Comparison of ENCODE assay signal across 17 cellular contexts in the genomic region with DNA sequence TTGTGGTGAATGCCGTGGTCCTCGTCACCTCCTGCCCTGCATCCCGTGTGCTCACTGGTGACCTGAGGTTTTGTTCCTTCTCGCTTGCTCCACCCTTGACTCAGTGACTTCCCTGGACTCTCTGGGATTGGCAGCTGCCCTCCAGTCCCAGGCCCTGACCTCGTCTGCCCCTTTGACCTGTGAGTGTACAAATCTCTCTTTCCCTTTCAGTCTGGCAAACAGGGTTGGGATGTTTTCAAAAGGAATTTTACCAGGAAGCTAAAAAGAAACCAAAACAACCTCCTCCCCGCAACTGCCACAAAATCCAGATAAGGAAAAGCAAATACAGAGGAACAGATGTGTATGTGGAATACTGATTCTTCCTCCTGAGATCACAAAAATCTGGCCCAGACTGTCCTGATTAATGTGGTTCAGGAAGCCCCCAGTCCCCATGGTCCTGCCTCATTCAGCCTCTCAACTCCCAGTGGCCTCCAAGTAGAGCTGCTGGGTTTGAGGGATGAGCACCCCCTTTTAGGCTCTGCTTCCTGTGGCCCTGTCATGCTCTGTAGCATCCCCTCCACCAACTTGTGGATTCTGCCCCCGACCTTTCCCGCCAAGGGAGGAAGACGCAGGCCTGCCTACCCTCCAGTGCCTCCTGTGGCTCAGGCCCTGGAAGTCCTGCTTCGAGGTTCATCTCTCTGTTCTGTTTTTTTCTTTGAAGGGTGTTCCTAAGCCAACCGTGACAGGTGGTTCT. TPM values are rescaled to one million over a fixed set of nuclear protein-coding genes. Genes with fewer than 3 reads are reported as not detected.
DNase-seq lines count a peak whose midpoint lies in the region; ATAC-seq, FAIRE-seq and TF ChIP-seq lines count a peak whose summit lies in the region.
"Had no signal": no experiment of that assay in that cellular context is flagged by ENCODE, and none has a peak within 500 bp of the region (broad histone marks: within the 10 kb centered on the region; RNA-seq: fewer than 3 reads in every experiment).

No MANE protein-coding gene starts in this region.

- TF ChIP-seq CTCF in endothelial cell of umbilical vein (IDR thresholded peaks at IDR 0.05; ENCODE audit: extremely low read depth in 1 of 2, insufficient read depth in 1 of 2, low read depth in 1 of 2, low read length in 2 of 2) (peak in 1 of 2 donors; percentile 24), uterus (IDR thresholded peaks at IDR 0.05) (no peak)

- no peaks in the 10 kb centered on the region for H3K9me3 ChIP-seq in endothelial cell of umbilical vein (replicated peaks; ENCODE audit: control insufficient read depth, insufficient read depth, low read length)
- no peaks in the 10 kb centered on the region for H3K9me3 ChIP-seq in mesenchymal stem cell (ENCODE audit: control insufficient read depth, low read length)
- no peaks in the 10 kb centered on the region for H3K9me3 ChIP-seq in uterus

- H2BK12ac ChIP-seq in mesenchymal stem cell (ENCODE audit: low read length in 2 of 2), result peak overlapping the region in 1 of 2 experiments; percentile 37

- H2BK5ac ChIP-seq in mesenchymal stem cell (ENCODE audit: low read depth, low read length, poor library complexity, severe bottlenecking), result no peak overlapping the region

- 74% methylated on average over 9 of the region's 11 CpGs for WGBS in mesenchymal stem cell

- H3K4me3 Mint-ChIP-seq in activated CD8-positive, alpha-beta memory T cell treated with anti-CD3 and anti-CD28 coated beads, Interleukin-2, amount 10 ng/mL, durations not matched to agents 7 days and 5 days, result no peak overlapping the region

- peak overlapping the region; percentile 37 to 45 for H3K18ac ChIP-seq in mesenchymal stem cell (ENCODE audit: low read depth in 1 of 2, low read length in 2 of 2)

- no peak overlapping the region for H3K4ac ChIP-seq in mesenchymal stem cell (ENCODE audit: low read depth in 1 of 2, low read length in 2 of 2)

- dilution Hi-C loops in endothelial cell of umbilical vein (cut with MboI; ENCODE audit: extremely low pct_ligation_motif_present, low sequenced_read_pairs), result no loop called here

- peak; percentile 87 for TF ChIP-seq POLR2A in endothelial cell of umbilical vein (IDR thresholded peaks at IDR 0.05; ENCODE audit: low read depth, low read length)
- no peak for TF ChIP-seq POLR2A in uterus (IDR thresholded peaks at IDR 0.05)

- no peak overlapping the region for H3K27ac Mint-ChIP-seq in activated CD8-positive, alpha-beta memory T cell treated with anti-CD3 and anti-CD28 coated beads, Interleukin-2, amount 10 ng/mL, durations not matched to agents 7 days and 5 days

- no peak overlapping the region for H2BK120ac ChIP-seq in mesenchymal stem cell (ENCODE audit: low read depth, low read length)

- no peaks in the 10 kb centered on the region for H3K9me3 Mint-ChIP-seq in activated CD8-positive, alpha-beta memory T cell treated with anti-CD3 and anti-CD28 coated beads, Interleukin-2, amount 10 ng/mL, durations not matched to agents 7 days and 5 days (ENCODE audit: low read depth)

- no peaks in the 10 kb centered on the region for H4K20me1 ChIP-seq in endothelial cell of umbilical vein (replicated peaks; ENCODE audit: control insufficient read depth, extremely low read depth, insufficient read depth, low read length)

- no peaks in the 10 kb centered on the region for H3K27me3 ChIP-seq in endothelial cell of umbilical vein (ENCODE audit: control insufficient read depth in 2 of 2, insufficient read depth in 2 of 2, low read length in 2 of 2)
- peaks cover 0 to 2% of the 10 kb centered on the region in 2 experiments for H3K27me3 ChIP-seq in mesenchymal stem cell (ENCODE audit: control insufficient read depth in 1 of 2, insufficient read depth in 1 of 2, low read length in 2 of 2)
- no peaks in the 10 kb centered on the region for H3K27me3 ChIP-seq in uterus

- no peaks in the 10 kb centered on the region for H3K9me1 ChIP-seq in endothelial cell of umbilical vein (replicated peaks; ENCODE audit: control insufficient read depth, extremely low read depth, insufficient read depth, low read length)

- POLR2A ChIA-PET in endothelial cell of umbilical vein (lab: Charles Lee), result interaction anchor here (0.5 to 4.5 kb wide), 7 partner anchors 9 to 699 kb away, joined by 3 to 39 read pairs (median 5); a partner anchor contains a TSS

- CTCF ChIA-PET in activated CD8-positive, alpha-beta memory T cell treated with anti-CD3 and anti-CD28 coated beads, Interleukin-2, amount 10 ng/mL, durations not matched to agents 7 days and 5 days (lab: Charles Lee), result interaction anchor here (2.2 kb wide), 1 partner anchor 16 kb away, joined by 9 read pairs; a partner anchor contains a TSS
- CTCF ChIA-PET in endothelial cell of umbilical vein (lab: Charles Lee), result interaction anchor here (0.7 to 3.5 kb wide), 7 partner anchors 9 to 260 kb away, joined by 3 to 14 read pairs (median 7); a partner anchor contains a TSS

- no peak overlapping the region for H3K14ac ChIP-seq in mesenchymal stem cell (ENCODE audit: low read length in 2 of 2)

- H3K27ac ChIP-seq in endothelial cell of umbilical vein (ENCODE audit: insufficient read depth, low read depth, low read length) (peak overlapping the region; percentile 33), mesenchymal stem cell (ENCODE audit: low read length, poor library complexity, severe bottlenecking) (no peak overlapping the region), uterus (peak overlapping the region; percentile 22 to 41)

- peak; percentile 90 for FAIRE-seq in endothelial cell of umbilical vein (lab: Jason Lieb, UNC)
- FAIRE-seq: A204.1 had no signal

- no peak overlapping the region for H3K4me3 ChIP-seq in endothelial cell of umbilical vein (replicated peaks in 1 of 3; ENCODE audit: insufficient read depth in 1 of 3, low read depth in 1 of 3, low read length in 3 of 3)
- H3K4me3 ChIP-seq in mesenchymal stem cell (ENCODE audit: insufficient read depth in 1 of 2, low read depth in 1 of 2, low read length in 2 of 2), result peak overlapping the region in 1 of 2 experiments; percentile 62
- H3K4me3 ChIP-seq in uterus, result no peak overlapping the region

- peak; percentile 30 for DNase-seq in activated CD8-positive, alpha-beta memory T cell treated with anti-CD3 and anti-CD28 coated beads, Interleukin-2, amount 50 U/mL, for 48 hours
- no peak for DNase-seq in activated CD8-positive, alpha-beta memory T cell treated with anti-CD3 and anti-CD28 coated beads, Interleukin-2, amount 10 ng/mL, durations not matched to agents 7 days and 5 days
- DNase-seq in endothelial cell of umbilical vein (ENCODE audit: low read depth, low spot score) (peak; percentile 74), mesenchymal stem cell (peak; percentile 35), uterus (no peak), NCI-H2081 (lab: John Stamatoyannopoulos, UW) (no peak), NCI-H1930 (lab: John Stamatoyannopoulos, UW) (no peak), SW480 (ENCODE audit: low spot score) (no peak)
- DNase-seq: activated CD4-positive, alpha-beta T cell treated with anti-CD3 and anti-CD28 coated beads, Interleukin-2, amount 50 U/mL, for 1 hour; activated naive CD4-positive, alpha-beta T cell treated with Interleukin-2 at 50 U/mL for 16 hours; glutamatergic neuron; mammary epithelial cell; NCI-H187 treated with DMSO at 0.1 percent for 48 hours; substantia nigra had no signal

- H3K36me3 Mint-ChIP-seq in activated CD8-positive, alpha-beta memory T cell treated with anti-CD3 and anti-CD28 coated beads, Interleukin-2, amount 10 ng/mL, durations not matched to agents 7 days and 5 days, result no peaks in the 10 kb centered on the region

- peak overlapping the region; percentile 58 for H4K8ac ChIP-seq in mesenchymal stem cell (ENCODE audit: low read length)

- H3K23ac ChIP-seq in mesenchymal stem cell (ENCODE audit: low read length in 2 of 2), result no peak overlapping the region

- H3K4me1 ChIP-seq in endothelial cell of umbilical vein (ENCODE audit: control insufficient read depth, extremely low read depth, insufficient read depth, low read length), result peaks cover 59% of the 10 kb centered on the region
- H3K4me1 ChIP-seq in mesenchymal stem cell (ENCODE audit: control insufficient read depth, insufficient read depth, low read depth, low read length), result peaks cover 7% of the 10 kb centered on the region
- peaks cover 0 to under 1% of the 10 kb centered on the region in 2 donors for H3K4me1 ChIP-seq in uterus

- H3K27me3 Mint-ChIP-seq in activated CD8-positive, alpha-beta memory T cell treated with anti-CD3 and anti-CD28 coated beads, Interleukin-2, amount 10 ng/mL, durations not matched to agents 7 days and 5 days, result peaks cover 4% of the 10 kb centered on the region

- H3K36me3 ChIP-seq in endothelial cell of umbilical vein (ENCODE audit: control insufficient read depth in 2 of 2, extremely low read depth in 1 of 2, insufficient read depth in 2 of 2, low read length in 2 of 2) (peaks cover 24 to 29% of the 10 kb centered on the region in 2 experiments), mesenchymal stem cell (ENCODE audit: control insufficient read depth in 1 of 2, insufficient read depth in 2 of 2, low read depth in 1 of 2, low read length in 2 of 2) (peaks cover 3 to 10% of the 10 kb centered on the region in 2 experiments), uterus (no peaks in the 10 kb centered on the region)

- H3K79me1 ChIP-seq in mesenchymal stem cell (replicated peaks; ENCODE audit: low read length, poor library complexity, severe bottlenecking), result peaks cover 9% of the 10 kb centered on the region

- no peak for ATAC-seq in activated CD8-positive, alpha-beta memory T cell treated with anti-CD3 and anti-CD28 coated beads, Interleukin-2, amount 10 ng/mL, durations not matched to agents 7 days and 5 days

- no peak overlapping the region for H4K91ac ChIP-seq in mesenchymal stem cell (ENCODE audit: low read length)

- no TSS peak for BruUV-seq in endothelial cell of umbilical vein (replicated peaks; lab: Mats Ljungman, UMichigan)

- peaks cover 3% of the 10 kb centered on the region for H3K79me2 ChIP-seq in endothelial cell of umbilical vein (ENCODE audit: control insufficient read depth, insufficient read depth, low read length)

- intact Hi-C loops in endothelial cell of umbilical vein (cut with micrococcal nuclease), result loop anchor here (1.0 kb wide), 2 partner anchors 16 to 71 kb away; no protein-coding TSS in a partner anchor
- intact Hi-C loops in uterus (cut with DNase I; ENCODE audit: low total_unique reads), result no loop called here

- peaks cover 3% of the 10 kb centered on the region for H3K4me1 Mint-ChIP-seq in activated CD8-positive, alpha-beta memory T cell treated with anti-CD3 and anti-CD28 coated beads, Interleukin-2, amount 10 ng/mL, durations not matched to agents 7 days and 5 days

- H3K9ac ChIP-seq in endothelial cell of umbilical vein (replicated peaks; ENCODE audit: extremely low read depth, insufficient read depth, low read length) (no peak overlapping the region), mesenchymal stem cell (ENCODE audit: low read length) (peak overlapping the region; percentile 65)

- H3K4me2 ChIP-seq in endothelial cell of umbilical vein (ENCODE audit: insufficient read depth, low read length) (peak overlapping the region; percentile 2), mesenchymal stem cell (ENCODE audit: low read length, poor library complexity, severe bottlenecking) (no peak overlapping the region)

- peak overlapping the region; percentile 31 for H2BK15ac ChIP-seq in mesenchymal stem cell (ENCODE audit: low read depth, poor library complexity, severe bottlenecking)

- H2AFZ ChIP-seq in endothelial cell of umbilical vein (ENCODE audit: low read depth, low read length) (no peak overlapping the region), mesenchymal stem cell (ENCODE audit: low read depth, low read length) (no peak overlapping the region)

- H2AK5ac ChIP-seq in mesenchymal stem cell (ENCODE audit: low read length, severe bottlenecking), result no peak overlapping the region

RNA-seq across cellular contexts. Expression of a gene that starts 15.2 kb away (rescaled TPM):
- not detected for total RNA-seq in activated CD8-positive, alpha-beta memory T cell treated with anti-CD3 and anti-CD28 coated beads, Interleukin-2, amount 10 ng/mL, durations not matched to agents 7 days and 5 days
- total RNA-seq in endothelial cell of umbilical vein, result 464 and 474 TPM in 2 replicates
- 260 and 346 TPM in 2 replicates for polyA plus RNA-seq in endothelial cell of umbilical vein
- 115 and 131 TPM in 2 replicates for polyA plus RNA-seq in endothelial cell of umbilical vein (2011; cell fraction: cytosol; rRNA removed)
- 309 and 459 TPM in 2 replicates for polyA plus RNA-seq in endothelial cell of umbilical vein (2011; cell fraction: nucleus; rRNA removed)
- 220 and 257 TPM in 2 replicates for polyA plus RNA-seq in endothelial cell of umbilical vein (2012)
- 256 and 278 TPM in 2 replicates for polyA minus RNA-seq in endothelial cell of umbilical vein
- not detected for polyA minus RNA-seq in endothelial cell of umbilical vein (2011; cell fraction: cytosol; rRNA and poly(A)+ RNA removed)
- polyA minus RNA-seq in endothelial cell of umbilical vein (2011; cell fraction: nucleus; rRNA and poly(A)+ RNA removed), result 319 and 468 TPM in 2 replicates
- 0.17 TPM for polyA plus RNA-seq in mesenchymal stem cell (2013, experiment 1 of 2)
- 0.22 TPM for polyA plus RNA-seq in mesenchymal stem cell (2013, experiment 2 of 2)
- 10 to 100 TPM; 11.2 to 96.6 (median 46.6) TPM for total RNA-seq in uterus
- total RNA-seq: H7 had no signal

RNA-seq across cellular contexts. Expression of a gene that starts 17.3 kb away (rescaled TPM):
- 10 to 100 TPM in 1 of 2 experiments, 1 to 10 TPM in 1; 5.3 to 11.1 TPM for total RNA-seq in activated CD8-positive, alpha-beta memory T cell treated with anti-CD3 and anti-CD28 coated beads, Interleukin-2, amount 10 ng/mL, durations not matched to agents 7 days and 5 days
- total RNA-seq in endothelial cell of umbilical vein (19.3 and 27.1 TPM in 2 replicates), uterus (10 to 100 TPM in 2 of 4 donors, 1 to 10 TPM in 2; 7.1 to 21.8 (median 11.1) TPM)
- polyA plus RNA-seq in endothelial cell of umbilical vein, result 65.4 and 79.4 TPM in 2 replicates
- 19.2 and 33.6 TPM in 2 replicates for polyA plus RNA-seq in endothelial cell of umbilical vein (2011; cell fraction: cytosol; rRNA removed)
- polyA plus RNA-seq in endothelial cell of umbilical vein (2011; cell fraction: nucleus; rRNA removed), result 203 and 270 TPM in 2 replicates
- polyA plus RNA-seq in endothelial cell of umbilical vein (2012), result 15.1 and 33.3 TPM in 2 replicates
- 11.4 and 20.7 TPM in 2 replicates for polyA minus RNA-seq in endothelial cell of umbilical vein
- not detected for polyA minus RNA-seq in endothelial cell of umbilical vein (2011; cell fraction: cytosol; rRNA and poly(A)+ RNA removed)
- 27.5 and 44.7 TPM in 2 replicates for polyA minus RNA-seq in endothelial cell of umbilical vein (2011; cell fraction: nucleus; rRNA and poly(A)+ RNA removed)
- polyA plus RNA-seq in mesenchymal stem cell (2013, experiment 1 of 2), result 14.9 TPM
- 14.9 TPM for polyA plus RNA-seq in mesenchymal stem cell (2013, experiment 2 of 2)

RNA-seq across cellular contexts. Expression of a gene that starts 36.5 kb away (rescaled TPM):
- total RNA-seq in activated CD8-positive, alpha-beta memory T cell treated with anti-CD3 and anti-CD28 coated beads, Interleukin-2, amount 10 ng/mL, durations not matched to agents 7 days and 5 days, result not detected
- not detected in 2 replicates for total RNA-seq in endothelial cell of umbilical vein
- polyA plus RNA-seq in endothelial cell of umbilical vein, result not detected in 2 replicates
- polyA plus RNA-seq in endothelial cell of umbilical vein (2011; cell fraction: cytosol; rRNA removed), result not detected in 2 replicates
- polyA plus RNA-seq in endothelial cell of umbilical vein (2011; cell fraction: nucleus; rRNA removed), result not detected in 2 replicates
- polyA plus RNA-seq in endothelial cell of umbilical vein (2012), result not detected in 2 replicates
- not detected in 2 replicates for polyA minus RNA-seq in endothelial cell of umbilical vein
- polyA minus RNA-seq in endothelial cell of umbilical vein (2011; cell fraction: cytosol; rRNA and poly(A)+ RNA removed), result not detected
- not detected in 2 replicates for polyA minus RNA-seq in endothelial cell of umbilical vein (2011; cell fraction: nucleus; rRNA and poly(A)+ RNA removed)
- polyA plus RNA-seq in mesenchymal stem cell (2013, experiment 1 of 2), result not detected
- not detected for polyA plus RNA-seq in mesenchymal stem cell (2013, experiment 2 of 2)
- total RNA-seq in uterus, result not detected
- total RNA-seq: H7, mammary epithelial cell, pulmonary artery endothelial cell had no signal
- polyA plus RNA-seq: mammary epithelial cell had no signal

RNA-seq across cellular contexts. Expression of a gene that starts 53.3 kb away (rescaled TPM):
- not detected for total RNA-seq in activated CD8-positive, alpha-beta memory T cell treated with anti-CD3 and anti-CD28 coated beads, Interleukin-2, amount 10 ng/mL, durations not matched to agents 7 days and 5 days
- total RNA-seq in endothelial cell of umbilical vein (not detected in 2 replicates), uterus (not detected)
- polyA plus RNA-seq in endothelial cell of umbilical vein, result 0.03 TPM in 1 of 2 replicates, not detected in the other
- polyA plus RNA-seq in endothelial cell of umbilical vein (2011; cell fraction: cytosol; rRNA removed), result 0.01 TPM in 2 replicates
- 0.08 and 0.09 TPM in 2 replicates for polyA plus RNA-seq in endothelial cell of umbilical vein (2011; cell fraction: nucleus; rRNA removed)
- polyA plus RNA-seq in endothelial cell of umbilical vein (2012), result not detected in 2 replicates
- polyA minus RNA-seq in endothelial cell of umbilical vein, result 0.12 TPM in 1 of 2 replicates, not detected in the other
- not detected for polyA minus RNA-seq in endothelial cell of umbilical vein (2011; cell fraction: cytosol; rRNA and poly(A)+ RNA removed)
- not detected in 2 replicates for polyA minus RNA-seq in endothelial cell of umbilical vein (2011; cell fraction: nucleus; rRNA and poly(A)+ RNA removed)
- not detected for polyA plus RNA-seq in mesenchymal stem cell (2013, experiment 1 of 2)
- not detected for polyA plus RNA-seq in mesenchymal stem cell (2013, experiment 2 of 2)
- total RNA-seq: H7, pulmonary artery endothelial cell had no signal

Comparison
In these comparisons a context has a peak if more than half of its experiments do, and no peak if none do; other contexts are left out.
1. DNase-seq: peak in activated CD8-positive, alpha-beta memory T cell treated with anti-CD3 and anti-CD28 coated beads, Interleukin-2, amount 50 U/mL, for 48 hours (single experiment), endothelial cell of umbilical vein (single experiment) and mesenchymal stem cell (single experiment); none in activated CD8-positive, alpha-beta memory T cell treated with anti-CD3 and anti-CD28 coated beads, Interleukin-2, amount 10 ng/mL, durations not matched to agents 7 days and 5 days (single experiment), uterus (0 of 2), NCI-H2081 (0 of 2), NCI-H1930 (0 of 2) and SW480 (single experiment).
2. RNA of a gene that starts 15.2 kb away (total RNA-seq): 464 to 474 TPM in endothelial cell of umbilical vein and 11.2 to 96.6 TPM in uterus; not detected in activated CD8-positive, alpha-beta memory T cell treated with anti-CD3 and anti-CD28 coated beads, Interleukin-2, amount 10 ng/mL, durations not matched to agents 7 days and 5 days; every median in the first group is over 10 times any median in the second.